14 cellular contexts compared by ENCODE assay signal in the genomic region with DNA sequence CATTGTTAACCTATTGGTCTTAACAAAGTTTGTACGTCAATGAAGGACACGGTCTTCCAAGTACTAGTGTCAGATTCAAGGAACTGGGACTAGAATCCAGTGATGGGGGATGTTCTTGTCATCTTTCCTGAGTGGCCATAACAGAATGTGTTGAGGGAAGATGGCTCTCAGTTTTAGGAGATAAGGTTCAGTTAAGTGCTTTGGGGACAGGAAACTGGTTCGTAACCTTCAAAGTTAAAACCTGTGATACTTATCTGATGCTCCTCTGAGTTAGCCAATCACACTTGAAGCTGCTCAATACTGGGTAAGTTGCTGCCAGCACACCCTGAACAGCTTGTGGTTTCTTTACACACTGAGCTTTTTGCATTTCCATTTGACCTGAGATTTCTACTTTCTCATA.
DNase-seq lines count a peak whose midpoint lies in the region; ATAC-seq lines count a peak whose summit lies in the region.
"Had no signal": no experiment of that assay in that cellular context is flagged by ENCODE, and none has a peak within 500 bp of the region (broad histone marks: within the 10 kb centered on the region; RNA-seq: fewer than 3 reads in every experiment).

No MANE protein-coding gene starts in this region.

- H3K27me3 Mint-ChIP-seq in T-helper 2 cell treated with Interferon-gamma antibody and Interleukin-4, amounts not matched to agents 5 μg/mL and 100 μg/mL, for 36 hours (ENCODE audit: low read depth): no peaks in the 10 kb centered on the region
- no peaks in the 10 kb centered on the region for H3K27me3 Mint-ChIP-seq in activated naive CD8-positive, alpha-beta T cell treated with anti-CD3 and anti-CD28 coated beads, Interleukin-2, amount 10 ng/mL, durations not matched to agents 7 days and 5 days

- peak overlapping the region; percentile 93 for H3K27ac Mint-ChIP-seq in T-helper 2 cell treated with Interferon-gamma antibody and Interleukin-4, amounts not matched to agents 5 μg/mL and 100 μg/mL, for 36 hours
- peak overlapping the region; percentile 94 for H3K27ac Mint-ChIP-seq in activated naive CD8-positive, alpha-beta T cell treated with anti-CD3 and anti-CD28 coated beads, Interleukin-2, amount 10 ng/mL, durations not matched to agents 7 days and 5 days

- H3K9me3 Mint-ChIP-seq in T-helper 2 cell treated with Interferon-gamma antibody and Interleukin-4, amounts not matched to agents 5 μg/mL and 100 μg/mL, for 36 hours: no peaks in the 10 kb centered on the region
- no peaks in the 10 kb centered on the region for H3K9me3 Mint-ChIP-seq in activated naive CD8-positive, alpha-beta T cell treated with anti-CD3 and anti-CD28 coated beads, Interleukin-2, amount 10 ng/mL, durations not matched to agents 7 days and 5 days

- peak; percentile 39 to 45 for DNase-seq in activated CD4-positive, alpha-beta T cell treated with anti-CD3 and anti-CD28 coated beads for 4 hours
- no peak for DNase-seq in activated CD4-positive, alpha-beta T cell treated with anti-CD3 and anti-CD28 coated beads, Interleukin-2, amount 50 U/mL, for 4 hours
- DNase-seq in T-helper 2 cell treated with Interferon-gamma antibody and Interleukin-4, amounts not matched to agents 5 μg/mL and 100 μg/mL, for 36 hours (ENCODE audit: low spot score): peak; percentile 66
- no peak for DNase-seq in activated naive CD8-positive, alpha-beta T cell treated with anti-CD3 and anti-CD28 coated beads, Interleukin-2, amount 10 ng/mL, durations not matched to agents 7 days and 5 days
- no peak for DNase-seq in stimulated activated naive CD8-positive, alpha-beta T cell treated with anti-CD3 and anti-CD28 coated beads, Interleukin-15, Interleukin-2, amounts not matched to agents 100 U/mL and 50 U/mL, for 24 hours
- DNase-seq in posterior cingulate gyrus: no peak
- no peak for DNase-seq in NCI-H2029 (lab: John Stamatoyannopoulos, UW)
- DNase-seq: cerebellar nuclear complex, DMS153, HCEC 1CT, midbrain, NCI-H2081, thyroid gland had no signal

- H3K4me3 Mint-ChIP-seq in T-helper 2 cell treated with Interferon-gamma antibody and Interleukin-4, amounts not matched to agents 5 μg/mL and 100 μg/mL, for 36 hours: peak overlapping the region; percentile 93
- peak overlapping the region; percentile 80 for H3K4me3 Mint-ChIP-seq in activated naive CD8-positive, alpha-beta T cell treated with anti-CD3 and anti-CD28 coated beads, Interleukin-2, amount 10 ng/mL, durations not matched to agents 7 days and 5 days

- intact Hi-C loops in posterior cingulate gyrus (cut with DNase I): no loop called here

- ATAC-seq in activated naive CD8-positive, alpha-beta T cell treated with anti-CD3 and anti-CD28 coated beads, Interleukin-2, amount 10 ng/mL, durations not matched to agents 7 days and 5 days (ENCODE audit: low read depth): peak; percentile 98
- peak; percentile 91 for ATAC-seq in stimulated activated naive CD8-positive, alpha-beta T cell treated with anti-CD3 and anti-CD28 coated beads, Interleukin-15, Interleukin-2, amounts not matched to agents 100 U/mL and 50 U/mL, for 24 hours
- ATAC-seq in GM21717 (IDR thresholded peaks at IDR 0.05; ENCODE audit: unreplicated experiment): no peak

- peaks cover 78% of the 10 kb centered on the region for H3K36me3 Mint-ChIP-seq in T-helper 2 cell treated with Interferon-gamma antibody and Interleukin-4, amounts not matched to agents 5 μg/mL and 100 μg/mL, for 36 hours (ENCODE audit: low read depth)
- H3K36me3 Mint-ChIP-seq in activated naive CD8-positive, alpha-beta T cell treated with anti-CD3 and anti-CD28 coated beads, Interleukin-2, amount 10 ng/mL, durations not matched to agents 7 days and 5 days: peaks cover 58% of the 10 kb centered on the region

- H3K4me1 Mint-ChIP-seq in T-helper 2 cell treated with Interferon-gamma antibody and Interleukin-4, amounts not matched to agents 5 μg/mL and 100 μg/mL, for 36 hours (ENCODE audit: low read depth): peaks cover 70% of the 10 kb centered on the region
- peaks cover 57% of the 10 kb centered on the region for H3K4me1 Mint-ChIP-seq in activated naive CD8-positive, alpha-beta T cell treated with anti-CD3 and anti-CD28 coated beads, Interleukin-2, amount 10 ng/mL, durations not matched to agents 7 days and 5 days

- POLR2A ChIA-PET in activated naive CD8-positive, alpha-beta T cell treated with anti-CD3 and anti-CD28 coated beads, Interleukin-2, amount 10 ng/mL, durations not matched to agents 7 days and 5 days (lab: Charles Lee): interaction anchor here (0.7 to 2.5 kb wide), 7 partner anchors 9 to 1091 kb away, joined by 3 to 28 read pairs (median 4); a partner anchor contains a TSS

Comparison
In these comparisons a context has a peak if more than half of its experiments do, and no peak if none do; other contexts are left out.
1. DNase-seq: peak in activated CD4-positive, alpha-beta T cell treated with anti-CD3 and anti-CD28 coated beads for 4 hours (2 of 2) and T-helper 2 cell treated with Interferon-gamma antibody and Interleukin-4, amounts not matched to agents 5 μg/mL and 100 μg/mL, for 36 hours (single experiment); none in activated CD4-positive, alpha-beta T cell treated with anti-CD3 and anti-CD28 coated beads, Interleukin-2, amount 50 U/mL, for 4 hours (0 of 2), activated naive CD8-positive, alpha-beta T cell treated with anti-CD3 and anti-CD28 coated beads, Interleukin-2, amount 10 ng/mL, durations not matched to agents 7 days and 5 days (single experiment), stimulated activated naive CD8-positive, alpha-beta T cell treated with anti-CD3 and anti-CD28 coated beads, Interleukin-15, Interleukin-2, amounts not matched to agents 100 U/mL and 50 U/mL, for 24 hours (single experiment), posterior cingulate gyrus (0 of 10) and NCI-H2029 (single experiment).